Comparison of ENCODE assay signal across 33 cellular contexts in the genomic region with DNA sequence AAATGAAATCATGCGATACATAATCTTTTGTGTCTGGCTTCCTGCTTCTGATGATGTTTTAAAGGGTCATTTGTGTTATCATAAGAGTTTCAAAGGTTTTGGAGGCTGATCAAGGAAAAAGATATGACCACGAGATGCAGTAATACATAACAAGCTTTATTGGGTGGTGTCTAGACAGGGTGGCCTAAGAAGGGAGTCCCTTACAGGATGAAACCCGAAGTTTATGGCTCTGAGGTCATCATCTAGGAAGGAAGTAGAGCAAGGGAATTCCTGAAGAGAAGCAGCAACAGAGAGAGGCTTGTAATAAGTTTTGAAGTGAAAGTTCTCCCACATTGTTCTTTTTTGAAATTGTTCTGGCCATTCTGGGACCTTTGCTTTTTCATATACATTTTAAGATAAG. TPM values are rescaled to one million over a fixed set of nuclear protein-coding genes. Genes with fewer than 3 reads are reported as not detected.
DNase-seq lines count a peak whose midpoint lies in the region; ATAC-seq and TF ChIP-seq lines count a peak whose summit lies in the region.
"Had no signal": no experiment of that assay in that cellular context is flagged by ENCODE, and none has a peak within 500 bp of the region (broad histone marks: within the 10 kb centered on the region; RNA-seq: fewer than 3 reads in every experiment).

No MANE protein-coding gene starts in this region.

- H3K27me3 ChIP-seq in CD8-positive, alpha-beta memory T cell (ENCODE audit: insufficient read depth, low read length, poor library complexity, severe bottlenecking): no peaks in the 10 kb centered on the region
- H3K27me3 ChIP-seq: ascending aorta, neutrophil had no signal

- H3K36me3 Mint-ChIP-seq in CD8-positive, alpha-beta memory T cell: peaks cover 0 to 2% (median 0%) of the 10 kb centered on the region in 3 donors

- POLR2A ChIA-PET in CD8-positive, alpha-beta memory T cell (lab: Charles Lee): no interaction called here

- no peak for TF ChIP-seq CTCF in coronary artery (IDR thresholded peaks at IDR 0.05)

- no peak overlapping the region for H3K27ac Mint-ChIP-seq in CD8-positive, alpha-beta memory T cell
- H3K27ac Mint-ChIP-seq: dendritic cell treated with granulocyte-macrophage colony-stimulating factor and Interleukin-4, amounts not matched to agents 40 ng/mL and 50 ng/mL, for 4 days; endodermal cell; naive thymus-derived CD4-positive, alpha-beta T cell; stimulated activated naive CD8-positive, alpha-beta T cell treated with anti-CD3 and anti-CD28 coated beads, Interleukin-15, amount 100 ng/mL, for 72 hours; T-helper 1 cell treated with Interleukin-12 subunit alpha and Interleukin-12 subunit beta and Interleukin-4 antibody, amounts not matched to agents 30 μg/mL and 1 μg/mL, for 36 hours had no signal

- no peaks in the 10 kb centered on the region for H3K4me1 ChIP-seq in CD8-positive, alpha-beta memory T cell (ENCODE audit: insufficient read depth, low read length)
- H3K4me1 ChIP-seq: ascending aorta, HAP-1, prostate gland had no signal

- H3K4me3 ChIP-seq in coronary artery: no peak overlapping the region
- H3K4me3 ChIP-seq in CD8-positive, alpha-beta memory T cell (ENCODE audit: low read length): no peak overlapping the region
- H3K4me3 ChIP-seq: A549, ascending aorta, GM12878, HAP-1, prostate gland, thoracic aorta had no signal

- peaks cover 0 to 2% of the 10 kb centered on the region in 2 donors for H3K27me3 Mint-ChIP-seq in CD8-positive, alpha-beta memory T cell

- CTCF ChIA-PET in CD8-positive, alpha-beta memory T cell (lab: Charles Lee): no interaction called here

- peaks cover 28 to 33% (median 29%) of the 10 kb centered on the region in 5 donors for H3K9me3 Mint-ChIP-seq in CD8-positive, alpha-beta memory T cell

- no peak overlapping the region for H3K27ac ChIP-seq in coronary artery
- H3K27ac ChIP-seq in CD8-positive, alpha-beta memory T cell (ENCODE audit: low read depth, low read length): no peak overlapping the region
- H3K27ac ChIP-seq: ascending aorta, neutrophil, prostate gland, RWPE1, thoracic aorta had no signal

- no peaks in the 10 kb centered on the region for H3K36me3 ChIP-seq in CD8-positive, alpha-beta memory T cell (ENCODE audit: insufficient read depth, low read length)
- H3K36me3 ChIP-seq: ascending aorta, HAP-1, neutrophil, prostate gland, thoracic aorta had no signal

- H3K9me3 ChIP-seq in CD8-positive, alpha-beta memory T cell (ENCODE audit: low read length): peaks cover 4% of the 10 kb centered on the region
- H3K9me3 ChIP-seq: HAP-1, neutrophil, prostate gland, thoracic aorta had no signal

- H3K4me3 Mint-ChIP-seq in CD8-positive, alpha-beta memory T cell: no peak overlapping the region
- H3K4me3 Mint-ChIP-seq: activated T-cell treated with anti-CD3 and anti-CD28 coated beads, Interleukin-2, amount 50 U/mL, for 4 hours; dendritic cell treated with granulocyte-macrophage colony-stimulating factor and Interleukin-4, amounts not matched to agents 40 ng/mL and 50 ng/mL, for 4 days; endodermal cell; naive thymus-derived CD4-positive, alpha-beta T cell; stimulated activated naive CD8-positive, alpha-beta T cell treated with anti-CD3 and anti-CD28 coated beads, Interleukin-15, amount 100 ng/mL, for 72 hours; T-helper 1 cell treated with Interleukin-12 subunit alpha and Interleukin-12 subunit beta and Interleukin-4 antibody, amounts not matched to agents 30 μg/mL and 1 μg/mL, for 36 hours had no signal

- H3K4me1 Mint-ChIP-seq in CD8-positive, alpha-beta memory T cell: no peaks in the 10 kb centered on the region
- H3K4me1 Mint-ChIP-seq: endodermal cell; naive thymus-derived CD4-positive, alpha-beta T cell; stimulated activated naive CD8-positive, alpha-beta T cell treated with anti-CD3 and anti-CD28 coated beads, Interleukin-15, amount 100 ng/mL, for 72 hours had no signal

- DNase-seq in DMS53 treated with DMSO at 0.1 percent for 48 hours (lab: John Stamatoyannopoulos, UW; ENCODE audit: unreplicated experiment) (peak; percentile 28), NCI-H226 (peak; percentile 5), dermis blood vessel endothelial cell (peak; percentile 36), kidney tubule cell (ENCODE audit: low spot score) (peak; percentile 90), retina (no peak), coronary artery (ENCODE audit: low spot score) (no peak)
- no peak for DNase-seq in CD8-positive, alpha-beta memory T cell
- DNase-seq: activated CD4-positive, CD25-positive, alpha-beta regulatory T cell; activated gamma-delta T cell treated with Interleukin-2 at 50 U/mL for 16 hours; activated T-cell treated with anti-CD3 and anti-CD28 coated beads, Interleukin-2, amount 50 U/mL, for 4 hours; central memory CD4-positive, alpha-beta T cell; endodermal cell; IMR-90; midbrain; naive thymus-derived CD4-positive, alpha-beta T cell; NCI-H82; stimulated activated CD4-positive, alpha-beta T cell treated with anti-CD3 and anti-CD28 coated beads, Interleukin-12 subunit alpha, Interleukin-12 subunit beta, amount 100 ng/mL, for 4 hours; stimulated activated CD4-positive, alpha-beta T cell treated with anti-CD3 and anti-CD28 coated beads, Interleukin-2, amount 100 ng/mL, for 48 hours; stimulated activated naive CD8-positive, alpha-beta T cell treated with anti-CD3 and anti-CD28 coated beads, Interleukin-15, amount 100 ng/mL, for 72 hours had no signal

- no peak for ATAC-seq in GM19455 (IDR thresholded peaks at IDR 0.05; ENCODE audit: unreplicated experiment)
- ATAC-seq: A549; activated T-cell treated with anti-CD3 and anti-CD28 coated beads, Interleukin-2, amount 50 U/mL, for 4 hours; GM12878; naive thymus-derived CD4-positive, alpha-beta T cell; sciatic nerve; stimulated activated naive CD8-positive, alpha-beta T cell treated with anti-CD3 and anti-CD28 coated beads, Interleukin-15, amount 100 ng/mL, for 72 hours had no signal

RNA-seq across cellular contexts. Expression of a gene that starts 40.8 kb away (rescaled TPM):
- 0.28 TPM in 1 of 2 replicates, not detected in the other for total RNA-seq in dermis blood vessel endothelial cell
- total RNA-seq in CD8-positive, alpha-beta memory T cell: not detected
- polyA plus RNA-seq in CD8-positive, alpha-beta memory T cell: not detected
- total RNA-seq: GM12878; LHCN-M2; naive thymus-derived CD4-positive, alpha-beta T cell; NCI-H460 had no signal
- polyA plus RNA-seq: A549; GM12878; naive thymus-derived CD4-positive, alpha-beta T cell had no signal

Comparison
In these comparisons a context has a peak if more than half of its experiments do, and no peak if none do; other contexts are left out.
1. DNase-seq: peak in DMS53 treated with DMSO at 0.1 percent for 48 hours (single experiment), NCI-H226 (single experiment), dermis blood vessel endothelial cell (single experiment) and kidney tubule cell (single experiment); none in retina (single experiment), coronary artery (single experiment) and CD8-positive, alpha-beta memory T cell (0 of 5).